20 cellular contexts compared by ENCODE assay signal in the genomic region with DNA sequence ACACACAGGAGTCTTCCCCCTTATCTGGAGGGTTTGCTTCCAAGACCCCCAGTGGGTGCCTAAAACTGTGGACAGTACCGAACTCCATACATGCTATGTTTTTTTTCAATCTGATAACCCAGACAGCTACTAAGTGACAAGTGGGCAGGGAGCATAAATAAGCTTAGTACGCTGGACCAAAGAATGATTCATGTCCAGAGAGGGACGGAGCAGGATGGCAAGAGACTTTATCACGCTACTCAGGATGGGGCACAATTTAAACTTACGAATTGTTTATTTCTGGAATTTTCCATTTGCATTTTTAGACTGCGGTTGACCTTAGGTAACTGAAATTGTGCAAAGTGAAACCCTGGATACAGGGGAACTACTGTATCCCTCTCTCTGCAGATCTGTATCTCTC.
DNase-seq lines count a peak whose midpoint lies in the region; ATAC-seq, FAIRE-seq and TF ChIP-seq lines count a peak whose summit lies in the region.
"Had no signal": no experiment of that assay in that cellular context is flagged by ENCODE, and none has a peak within 500 bp of the region (broad histone marks: within the 10 kb centered on the region; RNA-seq: fewer than 3 reads in every experiment).

No MANE protein-coding gene starts in this region.

- H3K79me2 ChIP-seq in K562 (ENCODE audit: control insufficient read depth, insufficient read depth, low read length) (no peaks in the 10 kb centered on the region), OCI-LY7 (ENCODE audit: insufficient read depth, low read depth, low read length) (no peaks in the 10 kb centered on the region)

- TF ChIP-seq EP300 in K562 (IDR thresholded peaks at IDR 0.05; ENCODE audit: low read length): no peak

- DNase-seq in cardiac septum (ENCODE audit: low spot score) (peak; percentile 29), heart left ventricle (no peak), K562 (ENCODE audit: extremely low read depth in 1 of 4, low spot score in 3 of 4) (no peak), mesenchymal stem cell (peak; percentile 14), type B pancreatic cell (ENCODE audit: extremely low spot score, unreplicated experiment) (no peak), kidney glomerular epithelial cell (lab: John Stamatoyannopoulos, UW) (no peak), activated gamma-delta T cell (lab: John Stamatoyannopoulos, UW) (no peak), OCI-LY7 (ENCODE audit: low spot score) (no peak)
- DNase-seq: Caco-2; CD4-positive, alpha-beta memory T cell; DMS153; DND-41 had no signal

- H2AFZ ChIP-seq in K562 (ENCODE audit: low read depth, low read length) (peak overlapping the region; percentile 64), mesenchymal stem cell (ENCODE audit: low read depth, low read length) (no peak overlapping the region), OCI-LY7 (ENCODE audit: low read length) (no peak overlapping the region)

- H3K9me3 Mint-ChIP-seq in type B pancreatic cell: no peaks in the 10 kb centered on the region

- no peaks in the 10 kb centered on the region for H3K9me1 ChIP-seq in K562 (ENCODE audit: control insufficient read depth, insufficient read depth, low read length)

- H3K27ac Mint-ChIP-seq in type B pancreatic cell: no peak overlapping the region
- H3K27ac Mint-ChIP-seq: B cell had no signal

- TF ChIP-seq POLR2A in heart left ventricle (IDR thresholded peaks at IDR 0.05) (no peak), K562 (conservative IDR thresholded peaks at IDR 0.05) (no peak)

- no peak overlapping the region for H4K91ac ChIP-seq in mesenchymal stem cell (ENCODE audit: low read length)

- H3K9ac ChIP-seq in K562 (ENCODE audit: insufficient read depth in 1 of 2, low read depth in 2 of 2, low read length in 2 of 2) (no peak overlapping the region), mesenchymal stem cell (ENCODE audit: low read length) (no peak overlapping the region)
- H3K9ac ChIP-seq: BLaER1 treated with 17β-estradiol and CSF1 and Interleukin-3, amounts not matched to agents 10 nM and 100 nM had no signal

- H2AK5ac ChIP-seq in mesenchymal stem cell (ENCODE audit: low read length, severe bottlenecking): no peak overlapping the region

- intact Hi-C loops in cardiac septum (cut with DNase I) (no loop called here), heart left ventricle (cut with DNase I) (loop anchor here in 1 of 10 donors (10.0 kb wide), 1 partner anchor 211 kb away; no protein-coding TSS in a partner anchor), K562 (cut with micrococcal nuclease) (no loop called here), OCI-LY7 (cut with micrococcal nuclease; ENCODE audit: unreplicated experiment) (no loop called here)

- H3K9me3 ChIP-seq in heart left ventricle (no peaks in the 10 kb centered on the region), K562 (replicated peaks; ENCODE audit: control insufficient read depth, insufficient read depth, low read depth, low read length) (no peaks in the 10 kb centered on the region), mesenchymal stem cell (ENCODE audit: control insufficient read depth, low read length) (no peaks in the 10 kb centered on the region), OCI-LY7 (ENCODE audit: low read length) (no peaks in the 10 kb centered on the region)
- H3K9me3 ChIP-seq: BLaER1 treated with 17β-estradiol and CSF1 and Interleukin-3, amounts not matched to agents 10 nM and 100 nM; Caco-2; HAP-1 had no signal

- no peak overlapping the region for H2BK15ac ChIP-seq in mesenchymal stem cell (ENCODE audit: low read depth, poor library complexity, severe bottlenecking)

- no peak overlapping the region for H3K4ac ChIP-seq in mesenchymal stem cell (ENCODE audit: low read depth in 1 of 2, low read length in 2 of 2)

- CTCF ChIA-PET in K562 (lab: Yijun Ruan, JAX; ENCODE audit: low intra/inter-chr PET ratio): no interaction called here
- CTCF ChIA-PET in OCI-LY7 (lab: Charles Lee; ENCODE audit: unreplicated experiment): no interaction called here

- no peak for TF ChIP-seq CTCF in heart left ventricle (IDR thresholded peaks at IDR 0.05)
- TF ChIP-seq CTCF in K562 (IDR thresholded peaks at IDR 0.05 in 2 of 3, conservative IDR thresholded peaks at IDR 0.05 in 1 of 3; ENCODE audit: insufficient read depth in 2 of 3, low read depth in 1 of 3, low read length in 3 of 3): no peak
- TF ChIP-seq CTCF in type B pancreatic cell (conservative IDR thresholded peaks at IDR 0.05): no peak
- TF ChIP-seq CTCF in OCI-LY7 (conservative IDR thresholded peaks at IDR 0.05; ENCODE audit: low read length): no peak

- no peak for ATAC-seq in heart left ventricle
- peak; percentile 53 for ATAC-seq in K562

- H3K79me1 ChIP-seq in mesenchymal stem cell (replicated peaks; ENCODE audit: low read length, poor library complexity, severe bottlenecking): no peaks in the 10 kb centered on the region

- no peak overlapping the region for H2BK5ac ChIP-seq in mesenchymal stem cell (ENCODE audit: low read depth, low read length, poor library complexity, severe bottlenecking)

- H3K27me3 Mint-ChIP-seq in type B pancreatic cell: peaks cover 70% of the 10 kb centered on the region

- in situ Hi-C loops in K562 (cut with MboI): no loop called here

- H3K27ac ChIP-seq in heart left ventricle (no peak overlapping the region), K562 (ENCODE audit: extremely low read depth, low read depth, low read length) (no peak overlapping the region), mesenchymal stem cell (ENCODE audit: low read length, poor library complexity, severe bottlenecking) (no peak overlapping the region), OCI-LY7 (ENCODE audit: low read depth, low read length, poor library complexity, severe bottlenecking) (no peak overlapping the region)
- H3K27ac ChIP-seq: 22Rv1; BLaER1 treated with 17β-estradiol and CSF1 and Interleukin-3, amounts not matched to agents 10 nM and 100 nM had no signal

- peaks cover 36% of the 10 kb centered on the region for H3K4me1 Mint-ChIP-seq in type B pancreatic cell (ENCODE audit: unreplicated experiment)
- H3K4me1 Mint-ChIP-seq: B cell; CD4-positive, alpha-beta memory T cell had no signal

- no peaks in the 10 kb centered on the region for H3K36me3 Mint-ChIP-seq in type B pancreatic cell
- H3K36me3 Mint-ChIP-seq: CD4-positive, alpha-beta memory T cell had no signal

- H2BK12ac ChIP-seq in mesenchymal stem cell (ENCODE audit: low read length in 2 of 2): no peak overlapping the region

- no peak for TF ChIP-seq RAD21 in K562 (CRISPR knock-in tag; conservative IDR thresholded peaks at IDR 0.05 in 1 of 2, IDR thresholded peaks at IDR 0.05 in 1 of 2)

- 58 to 68% (median 64%) methylated on average over 6 of the region's 6 CpGs for WGBS in heart left ventricle, 4 donors
- 1% methylated on average over 6 of the region's 6 CpGs for WGBS in K562 (ENCODE audit: insufficient coverage, low coverage, missing lambda C conversion rate)
- WGBS in mesenchymal stem cell: 13% methylated on average over 5 of the region's 6 CpGs

- POLR2A ChIA-PET in K562 (lab: Yijun Ruan, JAX) (interaction anchor here (0.6 kb wide), 1 partner anchor 158 kb away, joined by 3 read pairs; no protein-coding TSS in a partner anchor), OCI-LY7 (lab: Charles Lee) (no interaction called here)

- H3K18ac ChIP-seq in mesenchymal stem cell (ENCODE audit: low read depth in 1 of 2, low read length in 2 of 2): no peak overlapping the region

- peaks cover 0 to 66% (median 18%) of the 10 kb centered on the region in 9 donors for H3K27me3 ChIP-seq in heart left ventricle
- no peaks in the 10 kb centered on the region for H3K27me3 ChIP-seq in K562 (ENCODE audit: control insufficient read depth in 2 of 2, insufficient read depth in 2 of 2, low read length in 2 of 2)
- peaks cover 8 to 72% of the 10 kb centered on the region in 2 experiments for H3K27me3 ChIP-seq in mesenchymal stem cell (ENCODE audit: control insufficient read depth in 1 of 2, insufficient read depth in 1 of 2, low read length in 2 of 2)

- no peak overlapping the region for H3K14ac ChIP-seq in mesenchymal stem cell (ENCODE audit: low read length in 2 of 2)

- no peak overlapping the region for H4K8ac ChIP-seq in mesenchymal stem cell (ENCODE audit: low read length)

- no peak overlapping the region for H3K23ac ChIP-seq in mesenchymal stem cell (ENCODE audit: low read length in 2 of 2)

- H3K4me3 Mint-ChIP-seq in type B pancreatic cell: peak overlapping the region; percentile 7
- H3K4me3 Mint-ChIP-seq: B cell; CD4-positive, alpha-beta memory T cell had no signal

- peaks cover 0 to 13% (median 0%) of the 10 kb centered on the region in 12 donors for H3K4me1 ChIP-seq in heart left ventricle
- H3K4me1 ChIP-seq in K562 (replicated peaks in 1 of 2; ENCODE audit: control insufficient read depth in 2 of 2, insufficient read depth in 2 of 2, low read length in 2 of 2): peaks cover 0 to 4% of the 10 kb centered on the region in 2 experiments; a peak in 2 of 5 replicates
- H3K4me1 ChIP-seq in mesenchymal stem cell (ENCODE audit: control insufficient read depth, insufficient read depth, low read depth, low read length): no peaks in the 10 kb centered on the region
- no peaks in the 10 kb centered on the region for H3K4me1 ChIP-seq in OCI-LY7 (ENCODE audit: insufficient read depth, low read length, poor library complexity, severe bottlenecking)
- H3K4me1 ChIP-seq: Caco-2, HAP-1 had no signal

- BruUV-seq in K562 (replicated peaks; lab: Mats Ljungman, UMichigan) (no TSS peak), OCI-LY7 (replicated peaks; lab: Mats Ljungman, UMichigan) (no TSS peak)

- H4K20me1 ChIP-seq in K562 (replicated peaks; ENCODE audit: control insufficient read depth, insufficient read depth, low read length) (no peaks in the 10 kb centered on the region), OCI-LY7 (ENCODE audit: insufficient read depth, low read length) (no peaks in the 10 kb centered on the region)
- H4K20me1 ChIP-seq: BLaER1 treated with 17β-estradiol and CSF1 and Interleukin-3, amounts not matched to agents 10 nM and 100 nM had no signal

- no peak overlapping the region for H2BK120ac ChIP-seq in mesenchymal stem cell (ENCODE audit: low read depth, low read length)

- H3K4me2 ChIP-seq in K562 (ENCODE audit: insufficient read depth, low read length) (peak overlapping the region; percentile 52), mesenchymal stem cell (ENCODE audit: low read length, poor library complexity, severe bottlenecking) (no peak overlapping the region), OCI-LY7 (ENCODE audit: low read length) (no peak overlapping the region)
- H3K4me2 ChIP-seq: BLaER1 treated with 17β-estradiol and CSF1 and Interleukin-3, amounts not matched to agents 10 nM and 100 nM had no signal

- H3K4me3 ChIP-seq in heart left ventricle (no peak overlapping the region), K562 (no peak overlapping the region), mesenchymal stem cell (ENCODE audit: insufficient read depth in 1 of 2, low read depth in 1 of 2, low read length in 2 of 2) (no peak overlapping the region), OCI-LY7 (ENCODE audit: low read depth, low read length, poor library complexity, severe bottlenecking) (no peak overlapping the region)
- H3K4me3 ChIP-seq: BLaER1 treated with 17β-estradiol and CSF1 and Interleukin-3, amounts not matched to agents 10 nM and 100 nM; HAP-1 had no signal

- H3K9me2 ChIP-seq in OCI-LY7 (ENCODE audit: insufficient read depth, low read length): no peaks in the 10 kb centered on the region

- FAIRE-seq in K562 (lab: Jason Lieb, UNC): peak; percentile 44
- FAIRE-seq: A204.1, G401.6, GM12892, H54 had no signal

- no peaks in the 10 kb centered on the region for H3K36me3 ChIP-seq in heart left ventricle
- H3K36me3 ChIP-seq in K562 (ENCODE audit: control insufficient read depth, insufficient read depth, low read length): no peaks in the 10 kb centered on the region
- no peaks in the 10 kb centered on the region for H3K36me3 ChIP-seq in mesenchymal stem cell (ENCODE audit: control insufficient read depth in 1 of 2, insufficient read depth in 2 of 2, low read depth in 1 of 2, low read length in 2 of 2)
- no peaks in the 10 kb centered on the region for H3K36me3 ChIP-seq in OCI-LY7 (ENCODE audit: insufficient read depth, low read length)
- H3K36me3 ChIP-seq: BLaER1 treated with 17β-estradiol and CSF1 and Interleukin-3, amounts not matched to agents 10 nM and 100 nM; HAP-1 had no signal

Comparison
In these comparisons a context has a peak if more than half of its experiments do, and no peak if none do; other contexts are left out.
1. DNase-seq: peak in cardiac septum (single experiment) and mesenchymal stem cell (single experiment); none in heart left ventricle (0 of 5), K562 (0 of 4), type B pancreatic cell (single experiment), kidney glomerular epithelial cell (single experiment), activated gamma-delta T cell (single experiment) and OCI-LY7 (single experiment).